ENCODE assay signal across 15 cellular contexts in genomic region chr16:56310685-56311084, GRCh38.
"Had no signal": no experiment of that assay in that cellular context is flagged by ENCODE, and none has a peak within 500 bp of the region (broad histone marks: within the 10 kb centered on the region; RNA-seq: fewer than 3 reads in every experiment).

No MANE protein-coding gene starts in this region.

- H3K4me3 Mint-ChIP-seq: naive thymus-derived CD8-positive, alpha-beta T cell; T-helper 1 cell treated with Interleukin-12 subunit alpha and Interleukin-12 subunit beta and Interleukin-4 antibody, amounts not matched to agents 30 μg/mL and 1 μg/mL, for 36 hours had no signal

- H3K27ac Mint-ChIP-seq: naive thymus-derived CD8-positive, alpha-beta T cell; T-helper 1 cell treated with Interleukin-12 subunit alpha and Interleukin-12 subunit beta and Interleukin-4 antibody, amounts not matched to agents 30 μg/mL and 1 μg/mL, for 36 hours had no signal

- ATAC-seq: naive thymus-derived CD8-positive, alpha-beta T cell had no signal

- H3K4me1 Mint-ChIP-seq: naive thymus-derived CD8-positive, alpha-beta T cell had no signal

- DNase-seq: activated CD8-positive, alpha-beta memory T cell treated with anti-CD3 and anti-CD28 coated beads for 24 hours; islet precursor cell; left ventricle myocardium superior; mesenchymal stem cell; naive thymus-derived CD8-positive, alpha-beta T cell; stimulated activated CD4-positive, alpha-beta T cell treated with anti-CD3 and anti-CD28 coated beads, Interleukin-12 subunit alpha, Interleukin-12 subunit beta, amount 100 ng/mL, for 4 hours; stimulated activated CD4-positive, alpha-beta T cell treated with anti-CD3 and anti-CD28 coated beads, Interleukin-2, amount 100 ng/mL, for 24 hours; transverse colon; WERI-Rb-1 had no signal

- H3K9me3 Mint-ChIP-seq: naive thymus-derived CD8-positive, alpha-beta T cell; T-helper 1 cell treated with Interleukin-12 subunit alpha and Interleukin-12 subunit beta and Interleukin-4 antibody, amounts not matched to agents 30 μg/mL and 1 μg/mL, for 36 hours had no signal

- H3K27ac ChIP-seq: ascending aorta, breast epithelium, neutrophil, parathyroid adenoma, transverse colon, vagina, WERI-Rb-1 had no signal

- H3K36me3 Mint-ChIP-seq: naive thymus-derived CD8-positive, alpha-beta T cell had no signal
